Comparison of ENCODE assay signal across 18 cellular contexts in the genomic region with DNA sequence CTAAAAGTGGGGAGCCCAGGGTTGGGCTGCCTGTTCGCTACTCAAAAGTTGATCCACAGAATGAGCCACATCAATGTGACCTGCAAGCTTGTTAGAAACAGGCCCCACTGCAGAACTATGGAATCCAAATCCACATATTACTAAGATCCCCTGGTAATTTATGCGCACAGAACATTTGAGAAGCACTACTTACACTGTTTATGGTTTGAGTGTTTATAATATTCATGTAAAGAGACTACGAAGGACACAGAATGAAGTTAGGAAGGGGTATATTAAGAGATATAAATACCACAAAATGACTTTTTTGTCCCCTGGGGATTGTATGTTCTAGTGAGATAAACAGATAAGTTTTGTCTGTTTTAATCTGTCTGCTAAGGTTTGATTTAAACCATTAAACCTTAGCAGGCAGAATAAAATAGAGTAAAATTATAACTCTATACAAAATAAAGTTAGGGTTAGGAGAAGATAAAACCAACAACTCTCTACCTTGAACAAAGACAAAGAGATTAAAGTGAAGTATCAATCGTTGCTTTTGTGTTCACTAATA.
DNase-seq lines count a peak whose midpoint lies in the region; ATAC-seq, FAIRE-seq and TF ChIP-seq lines count a peak whose summit lies in the region.
"Had no signal": no experiment of that assay in that cellular context is flagged by ENCODE, and none has a peak within 500 bp of the region (broad histone marks: within the 10 kb centered on the region; RNA-seq: fewer than 3 reads in every experiment).

No MANE protein-coding gene starts in this region.

- H3K36me3 ChIP-seq in IMR-90 (ENCODE audit: control insufficient read depth, insufficient read depth, low read length) = no peaks in the 10 kb centered on the region
- H3K36me3 ChIP-seq: HAP-1 had no signal

- no peaks in the 10 kb centered on the region for H3K4me1 ChIP-seq in IMR-90 (ENCODE audit: control insufficient read depth, insufficient read depth, low read length)
- H3K4me1 ChIP-seq: HAP-1 had no signal

- no peak overlapping the region for H3K23ac ChIP-seq in IMR-90 (ENCODE audit: low read depth, low read length)

- peak overlapping the region; percentile 14 for H3K27ac Mint-ChIP-seq in mesothelial cell of epicardium
- H3K27ac Mint-ChIP-seq in activated CD4-positive, alpha-beta T cell treated with anti-CD3 and anti-CD28 coated beads for 36 hours = no peak overlapping the region
- H3K27ac Mint-ChIP-seq: GM23338 had no signal

- no peaks in the 10 kb centered on the region for H3K9me3 Mint-ChIP-seq in mesothelial cell of epicardium
- H3K9me3 Mint-ChIP-seq in activated CD4-positive, alpha-beta T cell treated with anti-CD3 and anti-CD28 coated beads for 36 hours (ENCODE audit: low read depth) = no peaks in the 10 kb centered on the region
- H3K9me3 Mint-ChIP-seq: GM23338 had no signal

- dilution Hi-C loops in IMR-90 (cut with HindIII; ENCODE audit: low sequenced_read_pairs, unreplicated experiment) = no loop called here

- no peak overlapping the region for H2AK5ac ChIP-seq in IMR-90 (ENCODE audit: low read depth, low read length)

- H3K4me3 ChIP-seq in IMR-90 (ENCODE audit: insufficient read depth, low read depth, low read length) = no peak overlapping the region
- H3K4me3 ChIP-seq: GM23338, HAP-1 had no signal

- H3K9ac ChIP-seq in IMR-90 (ENCODE audit: low read depth, low read length) = no peak overlapping the region

- no peaks in the 10 kb centered on the region for H3K36me3 Mint-ChIP-seq in mesothelial cell of epicardium
- H3K36me3 Mint-ChIP-seq in activated CD4-positive, alpha-beta T cell treated with anti-CD3 and anti-CD28 coated beads for 36 hours (ENCODE audit: low read depth) = no peaks in the 10 kb centered on the region
- H3K36me3 Mint-ChIP-seq: CD4-positive, alpha-beta memory T cell had no signal

- H3K27ac ChIP-seq in IMR-90 (ENCODE audit: insufficient read depth, low read length) = no peak overlapping the region

- no peak overlapping the region for H3K4me2 ChIP-seq in IMR-90 (ENCODE audit: low read depth, low read length)
- H3K4me2 ChIP-seq: GM23338 had no signal

- no peaks in the 10 kb centered on the region for H3K27me3 ChIP-seq in IMR-90 (ENCODE audit: control insufficient read depth, insufficient read depth, low read length)

- no peak overlapping the region for H4K91ac ChIP-seq in IMR-90 (ENCODE audit: insufficient read depth, low read depth, low read length)

- H3K9me1 ChIP-seq in IMR-90 (ENCODE audit: insufficient read depth, low read length) = no peaks in the 10 kb centered on the region

- no peak overlapping the region for H2BK20ac ChIP-seq in IMR-90 (ENCODE audit: low read depth, low read length)

- TF ChIP-seq CTCF in IMR-90 (conservative IDR thresholded peaks at IDR 0.05; ENCODE audit: low read depth, low read length) (no peak), mesothelial cell of epicardium (IDR thresholded peaks at IDR 0.05; ENCODE audit: unreplicated experiment) (no peak)

- H2AK9ac ChIP-seq in IMR-90 (replicated peaks; ENCODE audit: low read depth, low read length, poor library complexity) = no peak overlapping the region

- no peak overlapping the region for H3K14ac ChIP-seq in IMR-90 (replicated peaks; ENCODE audit: low read depth, low read length)

- peaks cover 16% of the 10 kb centered on the region for H3K4me1 Mint-ChIP-seq in mesothelial cell of epicardium
- no peaks in the 10 kb centered on the region for H3K4me1 Mint-ChIP-seq in activated CD4-positive, alpha-beta T cell treated with anti-CD3 and anti-CD28 coated beads for 36 hours
- H3K4me1 Mint-ChIP-seq: CD4-positive, alpha-beta memory T cell; GM23338 had no signal

- no peak for TF ChIP-seq RAD21 in IMR-90 (IDR thresholded peaks at IDR 0.05; ENCODE audit: low read length)

- intact Hi-C loops in IMR-90 (cut with micrococcal nuclease) = no loop called here
- intact Hi-C loops in activated CD4-positive, alpha-beta T cell treated with anti-CD3 and anti-CD28 coated beads for 36 hours (cut with DNase I, micrococcal nuclease) = no loop called here

- no peaks in the 10 kb centered on the region for H3K9me3 ChIP-seq in IMR-90 (ENCODE audit: control insufficient read depth, insufficient read depth, low read length)
- H3K9me3 ChIP-seq: HAP-1 had no signal

- H2AFZ ChIP-seq in IMR-90 (replicated peaks; ENCODE audit: low read length, poor library complexity) = no peak overlapping the region
- H2AFZ ChIP-seq: GM23338 had no signal

- H3K79me1 ChIP-seq in IMR-90 (ENCODE audit: low read depth in 1 of 2, low read length in 2 of 2) = no peaks in the 10 kb centered on the region

- no peak overlapping the region for H2BK120ac ChIP-seq in IMR-90 (ENCODE audit: low read depth, low read length)

- no CpG with 5 or more reads among the region's 4 CpGs for WGBS in IMR-90 (ENCODE audit: extremely low coverage in 2 of 2, insufficient read length in 1 of 2), 2 experiments

- no peak overlapping the region for H3K56ac ChIP-seq in IMR-90 (ENCODE audit: extremely low read depth, insufficient read depth, low read length)

- H2BK15ac ChIP-seq in IMR-90 (ENCODE audit: low read depth, low read length) = no peak overlapping the region

- peak overlapping the region; percentile 59 for H3K18ac ChIP-seq in IMR-90 (ENCODE audit: low read depth, low read length)

- no peaks in the 10 kb centered on the region for H3K27me3 Mint-ChIP-seq in mesothelial cell of epicardium (ENCODE audit: low read depth)
- no peaks in the 10 kb centered on the region for H3K27me3 Mint-ChIP-seq in activated CD4-positive, alpha-beta T cell treated with anti-CD3 and anti-CD28 coated beads for 36 hours
- H3K27me3 Mint-ChIP-seq: CD4-positive, alpha-beta memory T cell had no signal

- no peak overlapping the region for H3K4ac ChIP-seq in IMR-90 (ENCODE audit: low read depth, low read length)

- H2BK5ac ChIP-seq in IMR-90 (ENCODE audit: low read depth, low read length, poor library complexity, severe bottlenecking) = no peak overlapping the region

- no peak for TF ChIP-seq POLR2A in H54 (IDR thresholded peaks at IDR 0.05; ENCODE audit: low read depth, low read length)
- no peak for TF ChIP-seq POLR2A in IMR-90 (IDR thresholded peaks at IDR 0.05; ENCODE audit: low read depth, low read length)

- DNase-seq in H54 (ENCODE audit: insufficient read length, low spot score) = no peak
- no peak for DNase-seq in IMR-90
- peak; percentile 68 for DNase-seq in SK-N-DZ (ENCODE audit: low spot score)
- no peak for DNase-seq in mesothelial cell of epicardium (ENCODE audit: low spot score in 2 of 2, unreplicated experiment in 2 of 2)
- DNase-seq in activated CD8-positive, alpha-beta memory T cell treated with anti-CD3 and anti-CD28 coated beads for 24 hours = no peak
- DNase-seq in activated CD4-positive, alpha-beta T cell treated with anti-CD3 and anti-CD28 coated beads for 36 hours = no peak
- no peak for DNase-seq in NOMO-1 treated with dmso at 0.1 percent for 144 hours (lab: John Stamatoyannopoulos, UW; ENCODE audit: unreplicated experiment)
- DNase-seq: C1 segment of cervical spinal cord; Calu3; CD4-positive, alpha-beta memory T cell; COR-L47; DMS53; DMS79 treated with DMSO at 0.1 percent for 48 hours; GF-D8 had no signal

- POLR2A ChIA-PET in IMR-90 (lab: Charles Lee; ENCODE audit: unreplicated experiment) = no interaction called here
- POLR2A ChIA-PET in activated CD4-positive, alpha-beta T cell treated with anti-CD3 and anti-CD28 coated beads for 36 hours (lab: Charles Lee) = no interaction called here

- in situ Hi-C loops in IMR-90 (cut with MboI; ENCODE audit: low sequenced_read_pairs) = loop anchor here (25.0 kb wide), 1 partner anchor 667 kb away; no protein-coding TSS in a partner anchor

- CTCF ChIA-PET in IMR-90 (lab: Yijun Ruan, JAX) = no interaction called here
- CTCF ChIA-PET in activated CD4-positive, alpha-beta T cell treated with anti-CD3 and anti-CD28 coated beads for 36 hours (lab: Charles Lee) = no interaction called here

- H4K5ac ChIP-seq in IMR-90 (ENCODE audit: low read depth, low read length) = no peak overlapping the region

- no peaks in the 10 kb centered on the region for H4K20me1 ChIP-seq in IMR-90 (ENCODE audit: insufficient read depth, low read length)

- FAIRE-seq in H54 (lab: Jason Lieb, UNC) = peak; percentile 52
- FAIRE-seq: GM12891, GM18507 had no signal

- no peak overlapping the region for H3K4me3 Mint-ChIP-seq in mesothelial cell of epicardium
- no peak overlapping the region for H3K4me3 Mint-ChIP-seq in activated CD4-positive, alpha-beta T cell treated with anti-CD3 and anti-CD28 coated beads for 36 hours
- H3K4me3 Mint-ChIP-seq: CD4-positive, alpha-beta memory T cell; GM23338 had no signal

- H4K8ac ChIP-seq in IMR-90 (ENCODE audit: low read depth in 2 of 2, low read length in 2 of 2) = no peak overlapping the region

- no peak for ATAC-seq in IMR-90 (ENCODE audit: low read depth)
- no peak for ATAC-seq in activated CD4-positive, alpha-beta T cell treated with anti-CD3 and anti-CD28 coated beads for 36 hours
- ATAC-seq: GM23338 had no signal

- BruUV-seq in IMR-90 (replicated peaks; lab: Mats Ljungman, UMichigan) = no TSS peak

TF ChIP-seq in IMR-90, 13 proteins besides CTCF, POLR2A, EP300 and RAD21 (continues in another document):
- TF ChIP-seq RCOR1 (IDR thresholded peaks at IDR 0.05; ENCODE audit: insufficient replicate concordance, low read length) = no peak
- TF ChIP-seq, protein P1, sequence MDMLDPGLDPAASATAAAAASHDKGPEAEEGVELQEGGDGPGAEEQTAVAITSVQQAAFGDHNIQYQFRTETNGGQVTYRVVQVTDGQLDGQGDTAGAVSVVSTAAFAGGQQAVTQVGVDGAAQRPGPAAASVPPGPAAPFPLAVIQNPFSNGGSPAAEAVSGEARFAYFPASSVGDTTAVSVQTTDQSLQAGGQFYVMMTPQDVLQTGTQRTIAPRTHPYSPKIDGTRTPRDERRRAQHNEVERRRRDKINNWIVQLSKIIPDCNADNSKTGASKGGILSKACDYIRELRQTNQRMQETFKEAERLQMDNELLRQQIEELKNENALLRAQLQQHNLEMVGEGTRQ (IDR thresholded peaks at IDR 0.05; ENCODE audit: low read depth, low read length) = no peak
- TF ChIP-seq SMC3 (IDR thresholded peaks at IDR 0.05; ENCODE audit: low read depth, low read length) = no peak
- no peak for TF ChIP-seq MAFK (IDR thresholded peaks at IDR 0.05; ENCODE audit: low read depth, low read length)
- TF ChIP-seq, protein P2, sequence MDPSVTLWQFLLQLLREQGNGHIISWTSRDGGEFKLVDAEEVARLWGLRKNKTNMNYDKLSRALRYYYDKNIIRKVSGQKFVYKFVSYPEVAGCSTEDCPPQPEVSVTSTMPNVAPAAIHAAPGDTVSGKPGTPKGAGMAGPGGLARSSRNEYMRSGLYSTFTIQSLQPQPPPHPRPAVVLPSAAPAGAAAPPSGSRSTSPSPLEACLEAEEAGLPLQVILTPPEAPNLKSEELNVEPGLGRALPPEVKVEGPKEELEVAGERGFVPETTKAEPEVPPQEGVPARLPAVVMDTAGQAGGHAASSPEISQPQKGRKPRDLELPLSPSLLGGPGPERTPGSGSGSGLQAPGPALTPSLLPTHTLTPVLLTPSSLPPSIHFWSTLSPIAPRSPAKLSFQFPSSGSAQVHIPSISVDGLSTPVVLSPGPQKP (IDR thresholded peaks at IDR 0.05; ENCODE audit: borderline replicate concordance, low read depth, low read length) = no peak
- no peak for TF ChIP-seq MAZ (IDR thresholded peaks at IDR 0.05; ENCODE audit: borderline replicate concordance, low read depth, low read length)
- TF ChIP-seq MXI1 (IDR thresholded peaks at IDR 0.05; ENCODE audit: borderline replicate concordance, low read depth, low read length) = no peak
- no peak for TF ChIP-seq CEBPB (IDR thresholded peaks at IDR 0.05; ENCODE audit: low read depth, low read length)
